ENCODE assay signal across 11 cellular contexts in genomic region chr2:181106229-181106628, GRCh38.
DNase-seq lines count a peak whose midpoint lies in the region; ATAC-seq, FAIRE-seq and TF ChIP-seq lines count a peak whose summit lies in the region.
"Had no signal": no experiment of that assay in that cellular context is flagged by ENCODE, and none has a peak within 500 bp of the region (broad histone marks: within the 10 kb centered on the region; RNA-seq: fewer than 3 reads in every experiment).

No MANE protein-coding gene starts in this region.

- H3K4me1 ChIP-seq in A549 (peaks cover 25% of the 10 kb centered on the region), testis (no peaks in the 10 kb centered on the region)
- H3K4me1 ChIP-seq in CD8-positive, alpha-beta T cell (ENCODE audit: insufficient read depth, low read length): peaks cover 33% of the 10 kb centered on the region
- H3K4me1 ChIP-seq: left ventricle myocardium inferior, thyroid gland had no signal

- intact Hi-C loops in CD8-positive, alpha-beta T cell (cut with DNase I, micrococcal nuclease): loop anchor here in 1 of 2 experiments (5.0 kb wide), 1 partner anchor 171 kb away; no protein-coding TSS in a partner anchor
- intact Hi-C loops in testis (cut with DNase I; ENCODE audit: low total_unique reads): no loop called here

- CTCF ChIA-PET in A549 (lab: Yijun Ruan, JAX): interaction anchor here (0.6 to 3.9 kb wide), 7 partner anchors 12 to 982 kb away, joined by 3 to 31 read pairs (median 3); partner anchors contain the start of gene ITGA4
- CTCF ChIA-PET in CD8-positive, alpha-beta T cell (lab: Charles Lee): interaction anchor here (0.7 to 4.8 kb wide), 8 partner anchors 8 to 609 kb away, joined by 3 to 53 read pairs (median 12); partner anchors contain the start of gene ITGA4

- H3K36me3 Mint-ChIP-seq in CD8-positive, alpha-beta T cell: peaks cover 3% of the 10 kb centered on the region

- H3K27ac Mint-ChIP-seq in CD8-positive, alpha-beta T cell: peak overlapping the region; percentile 87

- TF ChIP-seq EP300 in A549 (IDR thresholded peaks at IDR 0.05): no peak

- H3K36me3 ChIP-seq in CD8-positive, alpha-beta T cell (ENCODE audit: insufficient read depth, low read length): no peaks in the 10 kb centered on the region
- no peaks in the 10 kb centered on the region for H3K36me3 ChIP-seq in testis (ENCODE audit: low read depth, missing control alignments)
- H3K36me3 ChIP-seq: left ventricle myocardium inferior, thyroid gland had no signal

- no peaks in the 10 kb centered on the region for H3K27me3 Mint-ChIP-seq in CD8-positive, alpha-beta T cell (ENCODE audit: low read depth)

- H3K4me3 Mint-ChIP-seq in CD8-positive, alpha-beta T cell: peak overlapping the region; percentile 33

- FAIRE-seq in A549 (lab: Jason Lieb, UNC) (no peak), RCC 7860 (lab: Jason Lieb, UNC) (no peak)

- POLR2A ChIA-PET in A549 (lab: Yijun Ruan, JAX): no interaction called here
- POLR2A ChIA-PET in CD8-positive, alpha-beta T cell (lab: Charles Lee): interaction anchor here (0.7 to 1.9 kb wide), 5 partner anchors 17 to 351 kb away, joined by 3 to 4 read pairs (median 4); partner anchors contain the start of gene ITGA4

- no peak for TF ChIP-seq RAD21 in A549 (conservative IDR thresholded peaks at IDR 0.05 in 1 of 2, IDR thresholded peaks at IDR 0.05 in 1 of 2)

- ATAC-seq in A549 (no peak), GM21786 (IDR thresholded peaks at IDR 0.05; ENCODE audit: unreplicated experiment) (no peak), GM19455 (IDR thresholded peaks at IDR 0.05; ENCODE audit: unreplicated experiment) (no peak)
- ATAC-seq in CD8-positive, alpha-beta T cell: no peak

- H3K27me3 ChIP-seq in CD8-positive, alpha-beta T cell (ENCODE audit: insufficient read depth, low read length): no peaks in the 10 kb centered on the region
- no peaks in the 10 kb centered on the region for H3K27me3 ChIP-seq in testis
- H3K27me3 ChIP-seq: thyroid gland had no signal

- no peak for TF ChIP-seq CTCF in A549 (IDR thresholded peaks at IDR 0.05)
- TF ChIP-seq CTCF in CD8-positive, alpha-beta T cell (IDR thresholded peaks at IDR 0.05): no peak
- no peak for TF ChIP-seq CTCF in testis (IDR thresholded peaks at IDR 0.05)

- TF ChIP-seq POLR2A in A549 (IDR thresholded peaks at IDR 0.05; ENCODE audit: low read length) (no peak), testis (IDR thresholded peaks at IDR 0.05) (no peak)

- H3K4me3 ChIP-seq in A549 (no peak overlapping the region), testis (no peak overlapping the region)
- H3K4me3 ChIP-seq in CD8-positive, alpha-beta T cell (ENCODE audit: low read depth, low read length): no peak overlapping the region
- H3K4me3 ChIP-seq: left ventricle myocardium inferior, SK-N-MC, thyroid gland had no signal

- H3K9me3 ChIP-seq in A549 (no peaks in the 10 kb centered on the region), testis (no peaks in the 10 kb centered on the region)
- no peaks in the 10 kb centered on the region for H3K9me3 ChIP-seq in CD8-positive, alpha-beta T cell (ENCODE audit: low read length)
- H3K9me3 ChIP-seq: left ventricle myocardium inferior, thyroid gland had no signal

- peak overlapping the region; percentile 47 for H3K4me2 ChIP-seq in A549

- H3K9me3 Mint-ChIP-seq in CD8-positive, alpha-beta T cell: no peaks in the 10 kb centered on the region

- no peak for DNase-seq in A549 (ENCODE audit: low read depth in 1 of 2, low spot score in 1 of 2)
- no peak for DNase-seq in CD8-positive, alpha-beta T cell
- peak; percentile 40 for DNase-seq in NCI-H2171 treated with DMSO at 0.1 percent for 48 hours (lab: John Stamatoyannopoulos, UW)
- DNase-seq in astrocyte of the hippocampus (ENCODE audit: low read depth, low spot score): peak; percentile 41
- no peak for DNase-seq in RCC 7860 (ENCODE audit: low spot score)
- DNase-seq in testis: no peak
- DNase-seq: left ventricle myocardium inferior, thyroid gland had no signal

- H3K4me1 Mint-ChIP-seq in CD8-positive, alpha-beta T cell (ENCODE audit: low read depth): peaks cover 50% of the 10 kb centered on the region

- 76% methylated on average over 2 of the region's 2 CpGs for WGBS in A549 (ENCODE audit: missing lambda C conversion rate)
- WGBS in testis, 2 donors: 86 to 90% methylated on average over 2 of the region's 2 CpGs

- H3K27ac ChIP-seq in A549 (peak overlapping the region; percentile 2 to 66; a peak in 4 of 6 replicates), testis (no peak overlapping the region)
- no peak overlapping the region for H3K27ac ChIP-seq in CD8-positive, alpha-beta T cell (ENCODE audit: low read depth, low read length)
- H3K27ac ChIP-seq: left ventricle myocardium inferior, SK-N-MC, thyroid gland had no signal

TF ChIP-seq in A549, 52 proteins besides CTCF, POLR2A, EP300 and RAD21:
- TF ChIP-seq PBX3 (IDR thresholded peaks at IDR 0.05) (no peak), TP53 (CRISPR knock-in tag; IDR thresholded peaks at IDR 0.05) (no peak), HOXA7 (CRISPR knock-in tag; IDR thresholded peaks at IDR 0.05) (no peak), ELK1 (IDR thresholded peaks at IDR 0.05; ENCODE audit: low read depth, low read length) (no peak), MAX (IDR thresholded peaks at IDR 0.05) (no peak), EHMT2 (IDR thresholded peaks at IDR 0.05; ENCODE audit: low read depth) (no peak), POLR2AphosphoS2 (conservative IDR thresholded peaks at IDR 0.05; ENCODE audit: low read length) (no peak), REST (IDR thresholded peaks at IDR 0.05) (no peak), MAFK (IDR thresholded peaks at IDR 0.05; ENCODE audit: partially characterized antibody) (no peak), FOSL2 (IDR thresholded peaks at IDR 0.05) (no peak), FOSL2 (CRISPR knock-in tag; IDR thresholded peaks at IDR 0.05) (no peak)
TF ChIP-seq in A549: peak in this region for 0.

Comparison
In these comparisons a context has a peak if more than half of its experiments do, and no peak if none do; other contexts are left out.
1. DNase-seq: peak in NCI-H2171 treated with DMSO at 0.1 percent for 48 hours (single experiment) and astrocyte of the hippocampus (single experiment); none in A549 (0 of 2), CD8-positive, alpha-beta T cell (0 of 7), RCC 7860 (single experiment) and testis (single experiment).
2. H3K27ac ChIP-seq: peak in A549 (2 of 2); none in CD8-positive, alpha-beta T cell (single experiment) and testis (0 of 2).